Comparison of ENCODE assay signal across 15 cellular contexts in the genomic region with DNA sequence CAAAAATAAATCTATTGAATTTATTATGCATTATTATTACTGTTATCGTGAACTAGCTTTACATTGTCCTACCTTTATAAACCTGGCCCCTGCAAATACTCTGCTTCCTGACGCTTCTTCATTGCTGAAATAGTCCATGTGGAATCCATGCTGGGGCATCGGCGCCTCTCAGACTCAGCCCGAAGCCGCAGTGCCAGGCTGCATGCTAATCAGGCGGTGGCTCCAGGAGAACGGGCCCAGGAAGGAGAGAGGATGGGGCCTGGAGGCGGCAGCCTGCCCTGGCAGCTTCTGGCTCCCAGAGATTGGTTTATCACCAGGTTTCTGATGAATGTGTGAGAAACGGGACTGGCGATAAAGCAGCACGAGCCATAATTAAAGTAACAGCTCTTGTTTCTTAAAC.
"Had no signal": no experiment of that assay in that cellular context is flagged by ENCODE, and none has a peak within 500 bp of the region (broad histone marks: within the 10 kb centered on the region; RNA-seq: fewer than 3 reads in every experiment).

No MANE protein-coding gene starts in this region.

- H3K4me3 Mint-ChIP-seq: activated CD8-positive, alpha-beta memory T cell treated with anti-CD3 and anti-CD28 coated beads, Interleukin-2, amount 10 ng/mL, durations not matched to agents 7 days and 5 days; activated naive CD4-positive, alpha-beta T cell treated with anti-CD3 and anti-CD28 coated beads, Interleukin-2, amount 50 U/mL, for 24 hours; activated T-cell treated with anti-CD3 and anti-CD28 coated beads, Interleukin-2, amount 50 U/mL, for 24 hours; natural killer cell; T-helper 2 cell treated with Interferon-gamma antibody and Interleukin-4, amounts not matched to agents 5 μg/mL and 100 μg/mL, for 36 hours had no signal

- H3K27ac ChIP-seq: gastrocnemius medialis, suprapubic skin had no signal

- H3K27me3 ChIP-seq: gastrocnemius medialis had no signal

- H3K4me3 ChIP-seq: gastrocnemius medialis, lung, suprapubic skin had no signal

- H3K9me3 ChIP-seq: gastrocnemius medialis, suprapubic skin had no signal

- DNase-seq: activated CD4-positive, alpha-beta T cell treated with anti-CD3 and anti-CD28 coated beads, Interleukin-2, amount 50 U/mL, for 48 hours; activated CD4-positive, CD25-positive, alpha-beta regulatory T cell treated with anti-CD3 and anti-CD28 coated beads, Interleukin-2, amount 50 U/mL, for 72 hours; activated CD8-positive, alpha-beta memory T cell treated with anti-CD3 and anti-CD28 coated beads, Interleukin-2, amount 10 ng/mL, durations not matched to agents 7 days and 5 days; activated effector memory CD4-positive, alpha-beta T cell treated with Interleukin-2 at 50 U/mL for 16 hours; activated T-cell treated with anti-CD3 and anti-CD28 coated beads, Interleukin-2, amount 50 U/mL, for 24 hours; effector CD8-positive, alpha-beta T cell; gastrocnemius medialis; left colon; natural killer cell; stimulated activated CD4-positive, alpha-beta T cell treated with anti-CD3 and anti-CD28 coated beads, Interleukin-12 subunit alpha, Interleukin-12 subunit beta, amount 100 ng/mL, for 4 hours; stimulated activated naive CD4-positive, alpha-beta T cell had no signal

- H3K9me3 Mint-ChIP-seq: activated naive CD4-positive, alpha-beta T cell treated with anti-CD3 and anti-CD28 coated beads, Interleukin-2, amount 50 U/mL, for 24 hours; natural killer cell; T-helper 2 cell treated with Interferon-gamma antibody and Interleukin-4, amounts not matched to agents 5 μg/mL and 100 μg/mL, for 36 hours had no signal

- H3K4me1 ChIP-seq: gastrocnemius medialis, suprapubic skin had no signal

- H3K4me1 Mint-ChIP-seq: activated CD8-positive, alpha-beta memory T cell treated with anti-CD3 and anti-CD28 coated beads, Interleukin-2, amount 10 ng/mL, durations not matched to agents 7 days and 5 days; activated naive CD4-positive, alpha-beta T cell treated with anti-CD3 and anti-CD28 coated beads, Interleukin-2, amount 50 U/mL, for 24 hours; natural killer cell had no signal

- H3K36me3 Mint-ChIP-seq: activated CD8-positive, alpha-beta memory T cell treated with anti-CD3 and anti-CD28 coated beads, Interleukin-2, amount 10 ng/mL, durations not matched to agents 7 days and 5 days; activated naive CD4-positive, alpha-beta T cell treated with anti-CD3 and anti-CD28 coated beads, Interleukin-2, amount 50 U/mL, for 24 hours; natural killer cell had no signal

- H3K27ac Mint-ChIP-seq: activated CD8-positive, alpha-beta memory T cell treated with anti-CD3 and anti-CD28 coated beads, Interleukin-2, amount 10 ng/mL, durations not matched to agents 7 days and 5 days; activated naive CD4-positive, alpha-beta T cell treated with anti-CD3 and anti-CD28 coated beads, Interleukin-2, amount 50 U/mL, for 24 hours; activated T-cell treated with anti-CD3 and anti-CD28 coated beads, Interleukin-2, amount 50 U/mL, for 24 hours; natural killer cell; T-helper 2 cell treated with Interferon-gamma antibody and Interleukin-4, amounts not matched to agents 5 μg/mL and 100 μg/mL, for 36 hours had no signal

- H3K36me3 ChIP-seq: gastrocnemius medialis, suprapubic skin had no signal
